22 cellular contexts compared by ENCODE assay signal in genomic region chr3:142680710-142681109, GRCh38. TPM values are rescaled to one million over a fixed set of nuclear protein-coding genes. Genes with fewer than 3 reads are reported as not detected.
DNase-seq lines count a peak whose midpoint lies in the region; ATAC-seq and TF ChIP-seq lines count a peak whose summit lies in the region.
"Had no signal": no experiment of that assay in that cellular context is flagged by ENCODE, and none has a peak within 500 bp of the region (broad histone marks: within the 10 kb centered on the region; RNA-seq: fewer than 3 reads in every experiment).

No MANE protein-coding gene starts in this region.

- intact Hi-C loops in Calu3 (cut with micrococcal nuclease; ENCODE audit: unreplicated experiment) = loop anchor here (1.0 kb wide), 1 partner anchor 93 kb away; no protein-coding TSS in a partner anchor
- intact Hi-C loops in sciatic nerve (cut with DNase I) = no loop called here

- no peaks in the 10 kb centered on the region for H3K4me1 ChIP-seq in CD8-positive, alpha-beta memory T cell (ENCODE audit: insufficient read depth, low read length)
- H3K4me1 ChIP-seq: Caco-2, lower lobe of right lung, vagina had no signal

- peak; percentile 26 for DNase-seq in Calu3
- peak; percentile 12 for DNase-seq in M059J (ENCODE audit: low read depth)
- no peak for DNase-seq in chondrocyte (ENCODE audit: low spot score)
- no peak for DNase-seq in left lobe of liver (ENCODE audit: low spot score)
- DNase-seq in sciatic nerve (ENCODE audit: low spot score) = no peak
- no peak for DNase-seq in activated T-cell treated with anti-CD3 and anti-CD28 coated beads, Interleukin-2, amount 50 U/mL, for 24 hours
- DNase-seq in CD8-positive, alpha-beta memory T cell = no peak
- DNase-seq: activated effector memory CD4-positive, alpha-beta T cell treated with Interleukin-2 at 50 U/mL for 16 hours; amygdala; foreskin fibroblast; GDM1; KBM-7; lower lobe of right lung; NCI-H1417; NCI-H2171 treated with DMSO at 0.1 percent for 48 hours; NK-92 treated with Interleukin-12 subunit alpha and Interleukin-12 subunit beta, amount 100 ng/mL, for 24 hours; stimulated activated CD4-positive, alpha-beta T cell treated with anti-CD3 and anti-CD28 coated beads, Interleukin-2, amount 100 ng/mL, for 48 hours; T-helper 2 cell had no signal

- H3K27me3 ChIP-seq in CD8-positive, alpha-beta memory T cell (ENCODE audit: insufficient read depth, low read length, poor library complexity, severe bottlenecking) = no peaks in the 10 kb centered on the region
- H3K27me3 ChIP-seq: vagina had no signal

- no peaks in the 10 kb centered on the region for H3K9me3 Mint-ChIP-seq in Calu3 (ENCODE audit: low read depth, unreplicated experiment)
- H3K9me3 Mint-ChIP-seq in chondrocyte (ENCODE audit: low read depth) = no peaks in the 10 kb centered on the region
- H3K9me3 Mint-ChIP-seq in activated T-cell treated with anti-CD3 and anti-CD28 coated beads, Interleukin-2, amount 50 U/mL, for 24 hours = no peaks in the 10 kb centered on the region
- H3K9me3 Mint-ChIP-seq in CD8-positive, alpha-beta memory T cell = no peaks in the 10 kb centered on the region

- ATAC-seq in left lobe of liver = peak; percentile 95
- no peak for ATAC-seq in sciatic nerve
- ATAC-seq in GM19467 (IDR thresholded peaks at IDR 0.05; ENCODE audit: unreplicated experiment) = no peak
- ATAC-seq: activated CD4-positive, CD25-positive, alpha-beta regulatory T cell treated with anti-CD3 and anti-CD28 coated beads, Interleukin-2, amount 50 U/mL, for 24 hours; lower lobe of right lung had no signal

- BruUV-seq in Calu3 (replicated peaks; lab: Mats Ljungman, UMichigan) = no TSS peak

- H3K4me3 Mint-ChIP-seq in Calu3 (ENCODE audit: low read depth, unreplicated experiment) (no peak overlapping the region), chondrocyte (ENCODE audit: unreplicated experiment) (no peak overlapping the region)
- no peak overlapping the region for H3K4me3 Mint-ChIP-seq in activated T-cell treated with anti-CD3 and anti-CD28 coated beads, Interleukin-2, amount 50 U/mL, for 24 hours
- H3K4me3 Mint-ChIP-seq in CD8-positive, alpha-beta memory T cell = no peak overlapping the region

- H3K36me3 Mint-ChIP-seq in Calu3 (ENCODE audit: insufficient read depth, unreplicated experiment) (peaks cover 30% of the 10 kb centered on the region), chondrocyte (ENCODE audit: low read depth) (no peaks in the 10 kb centered on the region)
- H3K36me3 Mint-ChIP-seq in activated T-cell treated with anti-CD3 and anti-CD28 coated beads, Interleukin-2, amount 50 U/mL, for 24 hours (ENCODE audit: low read depth) = peaks cover 2% of the 10 kb centered on the region
- H3K36me3 Mint-ChIP-seq in CD8-positive, alpha-beta memory T cell = peaks cover 0 to 3% (median 3%) of the 10 kb centered on the region in 3 donors

- H3K27ac Mint-ChIP-seq in Calu3 (ENCODE audit: unreplicated experiment) (no peak overlapping the region), chondrocyte (ENCODE audit: unreplicated experiment) (no peak overlapping the region)
- no peak overlapping the region for H3K27ac Mint-ChIP-seq in activated T-cell treated with anti-CD3 and anti-CD28 coated beads, Interleukin-2, amount 50 U/mL, for 24 hours
- no peak overlapping the region for H3K27ac Mint-ChIP-seq in CD8-positive, alpha-beta memory T cell

- no peaks in the 10 kb centered on the region for H3K36me3 ChIP-seq in CD8-positive, alpha-beta memory T cell (ENCODE audit: insufficient read depth, low read length)
- H3K36me3 ChIP-seq: lower lobe of right lung, vagina had no signal

- TF ChIP-seq CTCF in Calu3 (IDR thresholded peaks at IDR 0.05; ENCODE audit: unreplicated experiment) = peak; percentile 34
- peak; percentile 13 for TF ChIP-seq CTCF in chondrocyte (IDR thresholded peaks at IDR 0.05)

- H3K4me1 Mint-ChIP-seq in Calu3 (ENCODE audit: low read depth, unreplicated experiment) (no peaks in the 10 kb centered on the region), chondrocyte (ENCODE audit: low read depth) (no peaks in the 10 kb centered on the region)
- no peaks in the 10 kb centered on the region for H3K4me1 Mint-ChIP-seq in activated T-cell treated with anti-CD3 and anti-CD28 coated beads, Interleukin-2, amount 50 U/mL, for 24 hours (ENCODE audit: low read depth)
- H3K4me1 Mint-ChIP-seq in CD8-positive, alpha-beta memory T cell = no peaks in the 10 kb centered on the region

- no peaks in the 10 kb centered on the region for H3K27me3 Mint-ChIP-seq in Calu3 (ENCODE audit: unreplicated experiment)
- H3K27me3 Mint-ChIP-seq in chondrocyte (ENCODE audit: low read depth) = no peaks in the 10 kb centered on the region
- no peaks in the 10 kb centered on the region for H3K27me3 Mint-ChIP-seq in activated T-cell treated with anti-CD3 and anti-CD28 coated beads, Interleukin-2, amount 50 U/mL, for 24 hours
- peaks cover 0 to 2% of the 10 kb centered on the region in 2 donors for H3K27me3 Mint-ChIP-seq in CD8-positive, alpha-beta memory T cell

- H3K4me3 ChIP-seq in CD8-positive, alpha-beta memory T cell (ENCODE audit: low read length) = no peak overlapping the region
- H3K4me3 ChIP-seq: lower lobe of right lung, vagina had no signal

- no peak overlapping the region for H3K27ac ChIP-seq in CD8-positive, alpha-beta memory T cell (ENCODE audit: low read depth, low read length)
- H3K27ac ChIP-seq: lower lobe of right lung, vagina had no signal

- no peaks in the 10 kb centered on the region for H3K9me3 ChIP-seq in CD8-positive, alpha-beta memory T cell (ENCODE audit: low read length)
- H3K9me3 ChIP-seq: Caco-2, lower lobe of right lung, vagina had no signal

- POLR2A ChIA-PET in CD8-positive, alpha-beta memory T cell (lab: Charles Lee) = no interaction called here

- CTCF ChIA-PET in Calu3 (lab: Charles Lee) = interaction anchor here (0.5 to 1.2 kb wide), 20 partner anchors 10 to 321 kb away, joined by 3 to 91 read pairs (median 4); partner anchors contain the start of genes ATR, PLS1 and U2SURP
- CTCF ChIA-PET in CD8-positive, alpha-beta memory T cell (lab: Charles Lee) = no interaction called here

RNA-seq across cellular contexts. Expression of gene TRPC1, which starts 43.1 kb away (rescaled TPM):
- total RNA-seq in Calu3 (2022) (5.6 and 10.9 TPM in 2 replicates), chondrocyte (15.1 to 20.1 TPM (median 16.4 TPM) in 3 replicates), left lobe of liver (0.43 TPM), sciatic nerve (30.4 TPM)
- total RNA-seq in M059J (2014; rRNA removed; shearing (Covaris generic)) = 23.9 and 25.2 TPM in 2 replicates
- 1 to 10 TPM; 1.1 to 2.8 TPM for total RNA-seq in CD8-positive, alpha-beta memory T cell
- polyA plus RNA-seq in CD8-positive, alpha-beta memory T cell = 0.72 TPM

Comparison
In these comparisons a context has a peak if more than half of its experiments do, and no peak if none do; other contexts are left out.
1. DNase-seq: peak in Calu3 (single experiment) and M059J (single experiment); none in chondrocyte (single experiment), left lobe of liver (single experiment), sciatic nerve (single experiment), activated T-cell treated with anti-CD3 and anti-CD28 coated beads, Interleukin-2, amount 50 U/mL, for 24 hours (single experiment) and CD8-positive, alpha-beta memory T cell (0 of 5).